8 cellular contexts compared by ENCODE assay signal in the genomic region with DNA sequence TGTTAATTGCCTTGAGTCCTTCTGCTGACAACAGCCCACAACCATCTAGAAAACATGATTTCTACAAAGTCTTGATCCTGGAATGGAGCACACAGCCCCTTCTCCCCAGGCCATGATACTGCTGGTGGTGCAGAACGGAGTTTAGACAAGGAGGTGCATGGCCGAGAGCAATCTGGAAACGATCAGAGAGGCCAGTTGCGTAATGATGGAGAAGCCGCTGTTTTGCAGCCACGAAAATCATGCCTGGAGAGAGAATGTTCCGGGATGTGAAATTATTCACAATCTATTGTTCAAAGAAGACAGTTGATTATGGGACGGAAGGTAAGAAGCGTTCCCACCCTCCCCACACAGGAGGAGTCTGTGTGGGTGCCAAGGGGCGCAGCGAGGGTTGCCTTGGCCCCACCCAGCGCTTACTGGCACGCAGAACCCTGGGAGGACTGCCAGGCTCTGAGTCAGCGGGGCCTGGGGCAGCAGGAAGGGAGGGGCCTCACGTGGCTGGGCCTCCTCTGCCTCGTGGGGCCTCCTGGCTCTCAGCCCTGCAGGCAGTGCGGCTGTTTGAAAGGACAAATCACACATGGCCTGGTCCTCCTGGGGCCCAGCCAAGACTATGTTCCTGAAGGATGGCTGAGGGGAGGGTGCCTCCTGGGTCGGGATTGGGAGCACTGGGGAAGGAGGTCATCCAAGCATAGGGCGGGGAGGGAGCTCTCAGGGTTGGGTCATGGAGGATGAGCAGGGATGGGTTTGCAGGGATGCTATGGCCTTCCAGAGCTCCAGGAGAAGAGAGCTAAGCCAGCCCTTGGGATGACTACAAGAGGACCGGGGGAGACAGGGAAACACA.
DNase-seq lines count a peak whose midpoint lies in the region; ATAC-seq and TF ChIP-seq lines count a peak whose summit lies in the region.

No MANE protein-coding gene starts in this region.

- no peak for TF ChIP-seq CTCF in AG04449 (IDR thresholded peaks at IDR 0.05; ENCODE audit: insufficient read depth, low read length, missing control alignments)

- DNase-seq in AG04449 (ENCODE audit: low read depth, low spot score) (peak; percentile 91), OCI-M1 (lab: John Stamatoyannopoulos, UW) (peak; percentile 91), activated T-cell treated with anti-CD3 and anti-CD28 coated beads for 48 hours (ENCODE audit: low read depth) (peak; percentile 89), epidermal melanocyte (ENCODE audit: insufficient read length, low spot score) (peak; percentile 91)
- peak; percentile 93 for DNase-seq in stimulated activated CD8-positive, alpha-beta memory T cell treated with anti-CD3 and anti-CD28 coated beads, Interleukin-4, amount 100 ng/mL, for 48 hours

- no peaks in the 10 kb centered on the region for H3K27me3 ChIP-seq in muscle layer of colon (ENCODE audit: control insufficient read depth in 1 of 2, insufficient read depth in 2 of 2, low read length in 2 of 2)

- peak overlapping the region; percentile 55 for H3K9ac ChIP-seq in muscle layer of colon (ENCODE audit: low read length)

- ATAC-seq in HG03342 (IDR thresholded peaks at IDR 0.05; ENCODE audit: unreplicated experiment): peak; percentile 55
- ATAC-seq in HG03025 (IDR thresholded peaks at IDR 0.05; ENCODE audit: low FRiP score, unreplicated experiment): no peak

- peak overlapping the region; percentile 78 for H3K27ac ChIP-seq in muscle layer of colon (ENCODE audit: low read depth, low read length)

- POLR2A ChIA-PET in AG04449 (lab: Yijun Ruan, JAX): interaction anchor here (1.0 to 2.0 kb wide), 3 partner anchors 9 to 25 kb away, joined by 3 to 12 read pairs (median 3); partner anchors contain the start of genes AP5S1, CDC25B and CENPB

- no peaks in the 10 kb centered on the region for H3K9me3 ChIP-seq in muscle layer of colon (ENCODE audit: low read length)

- CTCF ChIA-PET in AG04449 (lab: Yijun Ruan, JAX): interaction anchor here (0.7 to 2.9 kb wide), 8 partner anchors 16 to 281 kb away, joined by 3 to 18 read pairs (median 6); partner anchors contain the start of gene CDC25B

- H3K36me3 ChIP-seq in muscle layer of colon (ENCODE audit: insufficient read depth, low read length): no peaks in the 10 kb centered on the region

- H3K4me3 ChIP-seq in AG04449 (ENCODE audit: low read depth, low read length): peak overlapping the region; percentile 38
- H3K4me3 ChIP-seq in muscle layer of colon (ENCODE audit: low read depth in 1 of 2, low read length in 2 of 2): peak overlapping the region in 1 of 2 donors; percentile 53

- peaks cover 54% of the 10 kb centered on the region for H3K4me1 ChIP-seq in muscle layer of colon (ENCODE audit: insufficient read depth, low read length)
